13 cellular contexts compared by ENCODE assay signal in genomic region chr17:31740611-31741082, GRCh38.
DNase-seq lines count a peak whose midpoint lies in the region; ATAC-seq and TF ChIP-seq lines count a peak whose summit lies in the region.
"Had no signal": no experiment of that assay in that cellular context is flagged by ENCODE, and none has a peak within 500 bp of the region (broad histone marks: within the 10 kb centered on the region; RNA-seq: fewer than 3 reads in every experiment).

No MANE protein-coding gene starts in this region.

- H3K27me3 ChIP-seq in mesendoderm (ENCODE audit: insufficient read depth, low read length, poor library complexity), result no peaks in the 10 kb centered on the region
- H3K27me3 ChIP-seq in stomach, result no peaks in the 10 kb centered on the region
- H3K27me3 ChIP-seq: right lobe of liver, thyroid gland had no signal

- intact Hi-C loops in stomach (cut with DNase I; ENCODE audit: low total_unique reads), result no loop called here

- ATAC-seq in HG02884 (IDR thresholded peaks at IDR 0.05; ENCODE audit: unreplicated experiment), result no peak
- ATAC-seq: A549, right lobe of liver had no signal

- no peak overlapping the region for H4K5ac ChIP-seq in mesendoderm (ENCODE audit: low read length)

- no peak overlapping the region for H2BK120ac ChIP-seq in mesendoderm (ENCODE audit: low read depth, low read length)

- in situ Hi-C loops in astrocyte of the spinal cord (cut with HindIII; ENCODE audit: low sequenced_read_pairs), result no loop called here

- H3K4me1 ChIP-seq in mesendoderm (ENCODE audit: control insufficient read depth, low read depth, low read length) (no peaks in the 10 kb centered on the region), stomach (peaks cover 0 to 67% (median 27%) of the 10 kb centered on the region in 4 donors)
- H3K4me1 ChIP-seq: A549, thyroid gland had no signal

- H3K4me3 ChIP-seq in astrocyte of the spinal cord (ENCODE audit: low read depth, low read length), result no peak overlapping the region
- no peak overlapping the region for H3K4me3 ChIP-seq in mesendoderm (ENCODE audit: low read length)
- no peak overlapping the region for H3K4me3 ChIP-seq in stomach
- H3K4me3 ChIP-seq: A549, right lobe of liver, thyroid gland had no signal

- H3K36me3 ChIP-seq in mesendoderm (ENCODE audit: control insufficient read depth, insufficient read depth, low read length), result no peaks in the 10 kb centered on the region
- H3K36me3 ChIP-seq in stomach, result no peaks in the 10 kb centered on the region
- H3K36me3 ChIP-seq: right lobe of liver, thyroid gland had no signal

- H2BK5ac ChIP-seq in mesendoderm (ENCODE audit: low read length), result no peak overlapping the region

- no peak for TF ChIP-seq POLR2A in stomach (IDR thresholded peaks at IDR 0.05)

- H3K27ac ChIP-seq in mesendoderm (ENCODE audit: low read depth, low read length) (no peak overlapping the region), stomach (peak overlapping the region in 2 of 5 donors; percentile 26 to 64)
- H3K27ac ChIP-seq: A549, right lobe of liver, thyroid gland had no signal

- H4K8ac ChIP-seq in mesendoderm (ENCODE audit: low read depth, low read length), result no peak overlapping the region

- no peak overlapping the region for H3K23ac ChIP-seq in mesendoderm (ENCODE audit: low read length)

- no peak for TF ChIP-seq EP300 in stomach (IDR thresholded peaks at IDR 0.05)

- H3K9ac ChIP-seq in mesendoderm (ENCODE audit: low read length), result no peak overlapping the region

- DNase-seq in A172 (ENCODE audit: low spot score), result peak; percentile 80
- peak; percentile 95 for DNase-seq in HCEC 1CT
- DNase-seq in astrocyte of the spinal cord (ENCODE audit: low read depth, low spot score), result peak; percentile 45
- peak; percentile 11 for DNase-seq in mesendoderm
- DNase-seq in stomach, result no peak
- no peak for DNase-seq in activated naive CD4-positive, alpha-beta T cell treated with Interleukin-2 at 50 U/mL for 16 hours
- DNase-seq in NCI-H82 treated with DMSO at 0.1 percent for 48 hours (lab: John Stamatoyannopoulos, UW; ENCODE audit: unreplicated experiment), result no peak
- DNase-seq: activated CD8-positive, alpha-beta memory T cell treated with anti-CD3 and anti-CD28 coated beads, Interleukin-2, amount 50 U/mL, for 4 hours; DND-41; right lobe of liver; thyroid gland had no signal

- H2AK5ac ChIP-seq in mesendoderm (ENCODE audit: low read length), result no peak overlapping the region

- H2BK15ac ChIP-seq in mesendoderm (replicated peaks; ENCODE audit: low read depth), result no peak overlapping the region

- no peaks in the 10 kb centered on the region for H3K9me3 ChIP-seq in stomach
- H3K9me3 ChIP-seq: A549, right lobe of liver, thyroid gland had no signal

- H3K4ac ChIP-seq in mesendoderm (ENCODE audit: low read depth, low read length), result no peak overlapping the region

- H3K79me1 ChIP-seq in mesendoderm (ENCODE audit: low read length), result no peaks in the 10 kb centered on the region

- TF ChIP-seq CTCF in astrocyte of the spinal cord (IDR thresholded peaks at IDR 0.05; ENCODE audit: low read depth, low read length) (no peak), stomach (IDR thresholded peaks at IDR 0.05) (no peak)

- no peak overlapping the region for H3K56ac ChIP-seq in mesendoderm (ENCODE audit: low read length)

- H3K79me2 ChIP-seq in mesendoderm (ENCODE audit: control insufficient read depth, insufficient read depth, low read length), result no peaks in the 10 kb centered on the region

- WGBS in mesendoderm (ENCODE audit: extremely low coverage, insufficient coverage, low lambda C conversion rate), result no CpG with 5 or more reads among the region's 4 CpGs
- 48 to 57% (median 56%) methylated on average over 4 of the region's 4 CpGs for WGBS in stomach, 5 donors

- H3K4me2 ChIP-seq in mesendoderm (ENCODE audit: low read length), result no peak overlapping the region
- H3K4me2 ChIP-seq: A549 had no signal

- H3K18ac ChIP-seq in mesendoderm (ENCODE audit: low read length), result no peak overlapping the region

Comparison
In these comparisons a context has a peak if more than half of its experiments do, and no peak if none do; other contexts are left out.
1. DNase-seq: peak in A172 (single experiment), HCEC 1CT (single experiment), astrocyte of the spinal cord (single experiment) and mesendoderm (single experiment); none in stomach (single experiment), activated naive CD4-positive, alpha-beta T cell treated with Interleukin-2 at 50 U/mL for 16 hours (single experiment) and NCI-H82 treated with DMSO at 0.1 percent for 48 hours (single experiment).